8 cellular contexts compared by ENCODE assay signal in the genomic region with DNA sequence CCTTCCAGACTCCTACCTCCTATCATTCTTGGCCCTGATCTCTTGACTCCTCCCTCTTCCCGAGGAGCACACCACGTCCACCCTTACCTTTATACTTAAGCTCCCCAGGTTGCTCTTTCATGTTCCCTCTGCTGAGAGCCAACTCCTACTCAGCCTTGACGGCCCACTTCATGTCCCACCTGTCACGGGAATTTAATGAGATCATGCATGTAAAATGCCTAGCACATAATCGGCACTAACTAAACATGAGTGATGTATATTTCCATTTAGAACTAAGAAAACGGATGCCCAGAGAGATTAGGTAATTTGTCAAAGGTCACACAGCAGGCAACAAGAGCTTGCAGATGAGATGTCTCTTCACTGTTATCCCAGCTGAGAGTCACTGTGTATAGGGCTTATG. TPM values are rescaled to one million over a fixed set of nuclear protein-coding genes. Genes with fewer than 3 reads are reported as not detected.
"Had no signal": no experiment of that assay in that cellular context is flagged by ENCODE, and none has a peak within 500 bp of the region (broad histone marks: within the 10 kb centered on the region; RNA-seq: fewer than 3 reads in every experiment).

No MANE protein-coding gene starts in this region.

- H3K4me3 ChIP-seq: K562 had no signal

- DNase-seq: IMR-90, KBM-7, KG1 had no signal

- H3K27ac ChIP-seq: HL-60 had no signal

RNA-seq across cellular contexts. Expression of a gene that starts 45.1 kb away (rescaled TPM):
- total RNA-seq: HepG2, HT-29, IMR-90, K562 had no signal
- polyA plus RNA-seq: HepG2, IgD-negative memory B cell, K562 had no signal
